In genomic region chr3:137988152-137988551, GRCh38 we compare ENCODE assay signal across 13 cellular contexts. TPM values are rescaled to one million over a fixed set of nuclear protein-coding genes. Genes with fewer than 3 reads are reported as not detected.
DNase-seq lines count a peak whose midpoint lies in the region; ATAC-seq and FAIRE-seq lines count a peak whose summit lies in the region.
"Had no signal": no experiment of that assay in that cellular context is flagged by ENCODE, and none has a peak within 500 bp of the region (broad histone marks: within the 10 kb centered on the region; RNA-seq: fewer than 3 reads in every experiment).

No MANE protein-coding gene starts in this region.

- peak; percentile 79 for DNase-seq in DMS153 (lab: John Stamatoyannopoulos, UW)
- no peak for DNase-seq in sciatic nerve (ENCODE audit: low spot score)
- DNase-seq in frontal cortex (ENCODE audit: low spot score in 2 of 2) = no peak
- no peak for DNase-seq in stimulated activated CD4-positive, alpha-beta T cell treated with anti-CD3 and anti-CD28 coated beads, Interleukin-12 subunit alpha, Interleukin-12 subunit beta, amount 100 ng/mL, for 4 hours
- no peak for DNase-seq in UCSD-AML1 (lab: John Stamatoyannopoulos, UW; ENCODE audit: unreplicated experiment)
- DNase-seq: C1 segment of cervical spinal cord, foreskin fibroblast, naive B cell, NCI-H82 had no signal

- FAIRE-seq in frontal cortex (lab: Jason Lieb, UNC) = no peak
- FAIRE-seq: TTC549 had no signal

- intact Hi-C loops in sciatic nerve (cut with DNase I) = no loop called here

- peak; percentile 79 for ATAC-seq in GM18873 (IDR thresholded peaks at IDR 0.05; ENCODE audit: low FRiP score, unreplicated experiment)
- ATAC-seq in HG02642 (IDR thresholded peaks at IDR 0.05; ENCODE audit: poor library complexity, unreplicated experiment) = peak; percentile 75
- peak; percentile 86 for ATAC-seq in HG03571 (IDR thresholded peaks at IDR 0.05; ENCODE audit: unreplicated experiment)
- no peak for ATAC-seq in sciatic nerve

RNA-seq across cellular contexts. Expression of gene CLDN18, which starts 21.8 kb away (rescaled TPM):
- 0.09 TPM for total RNA-seq in sciatic nerve
- total RNA-seq in frontal cortex = not detected
